ENCODE assay signal across 8 cellular contexts in the genomic region with DNA sequence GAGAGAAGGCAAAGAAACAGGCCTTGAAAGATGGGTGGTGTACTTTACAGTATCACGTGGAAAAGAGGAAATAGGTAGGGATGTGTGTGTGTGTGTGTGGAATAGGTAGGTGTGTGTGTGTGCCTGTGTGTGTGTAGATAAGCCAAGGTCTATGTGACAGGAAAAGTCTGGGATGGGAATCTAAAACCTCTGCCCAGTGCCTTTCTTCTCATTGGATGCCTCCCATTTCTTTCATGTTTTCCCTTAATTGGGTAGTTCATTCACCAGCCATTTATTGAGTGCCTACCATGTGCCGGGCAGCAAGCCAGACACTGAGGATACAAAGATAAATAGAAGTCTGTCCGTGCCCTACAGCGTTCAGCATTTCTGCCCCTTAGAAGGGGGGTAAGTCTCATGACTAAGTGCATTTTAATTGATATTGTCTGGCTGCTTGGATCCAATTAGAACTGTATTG. TPM values are rescaled to one million over a fixed set of nuclear protein-coding genes. Genes with fewer than 3 reads are reported as not detected.
DNase-seq lines count a peak whose midpoint lies in the region; ATAC-seq, FAIRE-seq and TF ChIP-seq lines count a peak whose summit lies in the region.

No MANE protein-coding gene starts in this region.

- no peaks in the 10 kb centered on the region for H3K27me3 ChIP-seq in K562 (ENCODE audit: control insufficient read depth in 2 of 2, insufficient read depth in 2 of 2, low read length in 2 of 2)
- H3K27me3 ChIP-seq in tibial nerve, result no peaks in the 10 kb centered on the region

- H3K79me2 ChIP-seq in K562 (ENCODE audit: control insufficient read depth, insufficient read depth, low read length), result peaks cover 53% of the 10 kb centered on the region

- H4K20me1 ChIP-seq in K562 (replicated peaks; ENCODE audit: control insufficient read depth, insufficient read depth, low read length), result no peaks in the 10 kb centered on the region

- H3K4me2 ChIP-seq in A549 (peak overlapping the region; percentile 96), K562 (ENCODE audit: insufficient read depth, low read length) (peak overlapping the region; percentile 96)

- no peaks in the 10 kb centered on the region for H3K9me1 ChIP-seq in K562 (ENCODE audit: control insufficient read depth, insufficient read depth, low read length)

- H3K4me3 ChIP-seq in A549 (peak overlapping the region; percentile 83), K562 (peak overlapping the region; percentile 84), lower leg skin (ENCODE audit: low read depth, poor library complexity, severe bottlenecking) (peak overlapping the region; percentile 79), tibial nerve (peak overlapping the region; percentile 61 to 72 (median 68))

- TF ChIP-seq RAD21 in A549 (conservative IDR thresholded peaks at IDR 0.05 in 1 of 2, IDR thresholded peaks at IDR 0.05 in 1 of 2), result no peak
- TF ChIP-seq RAD21 in K562 (CRISPR knock-in tag; conservative IDR thresholded peaks at IDR 0.05 in 1 of 2, IDR thresholded peaks at IDR 0.05 in 1 of 2), result no peak

- ATAC-seq in A549 (no peak), K562 (no peak)

- peak overlapping the region; percentile 46 to 83 for H3K9ac ChIP-seq in K562 (ENCODE audit: insufficient read depth in 1 of 2, low read depth in 2 of 2, low read length in 2 of 2)

- 57% methylated on average over 4 of the region's 4 CpGs for WGBS in A549 (ENCODE audit: missing lambda C conversion rate)
- WGBS in K562 (ENCODE audit: insufficient coverage, low coverage, missing lambda C conversion rate), result 9% methylated on average over 4 of the region's 4 CpGs
- 9 to 21% methylated on average over 4 of the region's 4 CpGs for WGBS in lower leg skin, 2 donors
- WGBS in tibial nerve, 2 donors, result 24 to 36% methylated on average over 4 of the region's 4 CpGs

- DNase-seq in A549 (ENCODE audit: low read depth in 1 of 2, low spot score in 1 of 2) (no peak), HUDEP-2 (lab: John Stamatoyannopoulos, UW; ENCODE audit: unreplicated experiment in 76 of 76) (peak in 71 of 76 experiments; percentile 10 to 78 (median 55)), K562 (ENCODE audit: extremely low read depth in 1 of 4, low spot score in 3 of 4) (no peak), lower leg skin (ENCODE audit: low spot score in 2 of 2) (no peak), tibial nerve (ENCODE audit: low spot score in 2 of 2) (no peak), GM03348 (ENCODE audit: low spot score) (no peak), mucosa of gallbladder (ENCODE audit: low spot score) (no peak), AG08396 (ENCODE audit: low spot score) (no peak)

- no peak for TF ChIP-seq POLR2A in A549 (IDR thresholded peaks at IDR 0.05; ENCODE audit: low read length)
- no peak for TF ChIP-seq POLR2A in K562 (conservative IDR thresholded peaks at IDR 0.05)
- TF ChIP-seq POLR2A in lower leg skin (IDR thresholded peaks at IDR 0.05), result no peak
- TF ChIP-seq POLR2A in tibial nerve (IDR thresholded peaks at IDR 0.05), result no peak

- POLR2A ChIA-PET in A549 (lab: Yijun Ruan, JAX) (interaction anchor here (1.6 to 2.3 kb wide), 3 partner anchors 10 to 32 kb away, joined by 4 to 34 read pairs (median 5); partner anchors contain the start of gene SLC27A4), K562 (lab: Yijun Ruan, JAX) (interaction anchor here (0.6 to 2.2 kb wide), 3 partner anchors 11 to 560 kb away, joined by 3 to 11 read pairs (median 9); no protein-coding TSS in a partner anchor)

- CTCF ChIA-PET in A549 (lab: Yijun Ruan, JAX) (interaction anchor here (0.6 to 5.0 kb wide), 5 partner anchors 10 to 76 kb away, joined by 3 to 39 read pairs (median 11); partner anchors contain the start of gene CERCAM), K562 (lab: Yijun Ruan, JAX; ENCODE audit: low intra/inter-chr PET ratio) (no interaction called here)

- H3K9me3 ChIP-seq in A549, result no peaks in the 10 kb centered on the region
- H3K9me3 ChIP-seq in K562 (replicated peaks; ENCODE audit: control insufficient read depth, insufficient read depth, low read depth, low read length), result no peaks in the 10 kb centered on the region
- H3K9me3 ChIP-seq in tibial nerve, result no peaks in the 10 kb centered on the region

- intact Hi-C loops in K562 (cut with micrococcal nuclease), result no loop called here
- intact Hi-C loops in lower leg skin (cut with DNase I; ENCODE audit: low total_unique reads), result no loop called here

- no peak for FAIRE-seq in A549 (lab: Jason Lieb, UNC)
- peak; percentile 29 for FAIRE-seq in K562 (lab: Jason Lieb, UNC)

- H2AFZ ChIP-seq in K562 (ENCODE audit: low read depth, low read length), result no peak overlapping the region

- H3K36me3 ChIP-seq in K562 (ENCODE audit: control insufficient read depth, insufficient read depth, low read length) (peaks cover 27% of the 10 kb centered on the region), tibial nerve (peaks cover 0 to 29% (median 0%) of the 10 kb centered on the region in 3 donors)

- in situ Hi-C loops in K562 (cut with MboI), result loop anchor here (25.0 kb wide), 1 partner anchor 610 kb away; no protein-coding TSS in a partner anchor

- H3K4me1 ChIP-seq in A549, result peaks cover 19% of the 10 kb centered on the region; the same call in 2 of the 3 replicates
- peaks cover 13 to 14% of the 10 kb centered on the region in 2 experiments for H3K4me1 ChIP-seq in K562 (replicated peaks in 1 of 2; ENCODE audit: control insufficient read depth in 2 of 2, insufficient read depth in 2 of 2, low read length in 2 of 2)
- H3K4me1 ChIP-seq in tibial nerve, result peaks cover 0 to 45% (median 16%) of the 10 kb centered on the region in 4 donors

- peak overlapping the region; percentile 89 to 90; a peak in 5 of 6 replicates for H3K27ac ChIP-seq in A549
- H3K27ac ChIP-seq in K562 (ENCODE audit: extremely low read depth, low read depth, low read length), result peak overlapping the region; percentile 75; the same call in 2 of the 3 replicates
- peak overlapping the region in 2 of 4 donors; percentile 90 to 94 for H3K27ac ChIP-seq in tibial nerve

- no peak for TF ChIP-seq EP300 in A549 (IDR thresholded peaks at IDR 0.05)
- no peak for TF ChIP-seq EP300 in K562 (IDR thresholded peaks at IDR 0.05; ENCODE audit: low read length)
- no peak for TF ChIP-seq EP300 in tibial nerve (IDR thresholded peaks at IDR 0.05)

- TF ChIP-seq CTCF in A549 (IDR thresholded peaks at IDR 0.05) (no peak), K562 (IDR thresholded peaks at IDR 0.05 in 2 of 3, conservative IDR thresholded peaks at IDR 0.05 in 1 of 3; ENCODE audit: insufficient read depth in 2 of 3, low read depth in 1 of 3, low read length in 3 of 3) (no peak), lower leg skin (IDR thresholded peaks at IDR 0.05) (no peak), tibial nerve (IDR thresholded peaks at IDR 0.05) (no peak)

- no TSS peak for BruUV-seq in K562 (replicated peaks; lab: Mats Ljungman, UMichigan)

RNA-seq across cellular contexts. Expression of gene URM1, which starts 1.0 kb away (rescaled TPM):
- 43.6 and 61.6 TPM in 2 replicates for polyA plus RNA-seq in A549 (2011; rRNA removed)
- 66.7 and 75.4 TPM in 2 replicates for polyA plus RNA-seq in A549 (2012; cell fraction: cytosol; rRNA removed)
- polyA plus RNA-seq in A549 (2012; cell fraction: nucleus; rRNA removed), result 71.3 and 83.4 TPM in 2 replicates
- 49.5 to 50.6 TPM (median 49.7 TPM) in 3 replicates for polyA plus RNA-seq in A549 (2017; fragmentation: RNase III; extraction: RNeasy Plus Mini Kit Qiagen cat#74134 plus additional on column Dnase treatment)
- polyA minus RNA-seq in A549 (2011; rRNA and poly(A)+ RNA removed), result 43.8 and 52.7 TPM in 2 replicates
- total RNA-seq in K562 (2011; cell fraction: chromatin; rRNA removed; ENCODE audit: low replicate concordance), result 21.1 and 48.4 TPM in 2 replicates
- 27.8 and 30.0 TPM in 2 replicates for total RNA-seq in K562 (2011; cell fraction: nucleolus; rRNA removed)
- 33.7 and 46.3 TPM in 2 replicates for total RNA-seq in K562 (2011; cell fraction: nucleoplasm; rRNA removed)
- 53.3 and 68.0 TPM in 2 replicates for total RNA-seq in K562 (2014; rRNA removed)
- total RNA-seq in K562 (2014; rRNA removed; fragmentation: Illumina TruSeq; extraction: Trizol), result 25.4 and 35.7 TPM in 2 replicates
- total RNA-seq in K562 (2015; rRNA removed; fragmentation: Illumina TruSeq; extraction: Trizol), result 33.7 and 37.3 TPM in 2 replicates
- 82.0 and 83.8 TPM in 2 replicates for total RNA-seq in K562 (2021)
- 57.0 and 74.4 TPM in 2 replicates for polyA plus RNA-seq in K562 (2011; rRNA removed)
- 67.6 and 87.3 TPM in 2 replicates for polyA plus RNA-seq in K562 (2011; cell fraction: cytosol; rRNA removed)
- polyA plus RNA-seq in K562 (2011; cell fraction: nucleus; rRNA removed), result 57.5 and 83.7 TPM in 2 replicates
- 87.7 and 104 TPM in 2 replicates for polyA plus RNA-seq in K562 (2012)
- 88.9 and 90.6 TPM in 2 replicates for polyA plus RNA-seq in K562 (2014; fragmentation: Illumina TruSeq; extraction: Trizol)
- polyA plus RNA-seq in K562 (2014; fragmentation: Nextera tagmentation; extraction: Ambion mirVana), result 10 to 100 TPM; 10.1 to 24.7 TPM
- 72.1 and 81.3 TPM in 2 replicates for polyA plus RNA-seq in K562 (2014; rRNA removed)
- polyA minus RNA-seq in K562 (2011; rRNA and poly(A)+ RNA removed), result 19.9 and 27.1 TPM in 2 replicates
- 25.8 and 28.1 TPM in 2 replicates for polyA minus RNA-seq in K562 (2011; cell fraction: cytosol; rRNA and poly(A)+ RNA removed)
- polyA minus RNA-seq in K562 (2011; cell fraction: nucleus; rRNA and poly(A)+ RNA removed), result 8.9 and 11.1 TPM in 2 replicates
- 10 to 100 TPM; 24.3 to 37.7 (median 31.1) TPM for total RNA-seq in lower leg skin
- 10 to 100 TPM; 18.1 to 25.5 (median 23.2) TPM for total RNA-seq in tibial nerve
- 53.1 TPM for total RNA-seq in mucosa of gallbladder

RNA-seq across cellular contexts. Expression of gene SLC27A4, which starts 31.9 kb away (rescaled TPM):
- polyA plus RNA-seq in A549 (2011; rRNA removed) (14.5 and 14.9 TPM in 2 replicates), A549 (2017; fragmentation: RNase III; extraction: RNeasy Plus Mini Kit Qiagen cat#74134 plus additional on column Dnase treatment) (26.1 to 27.0 TPM (median 26.4 TPM) in 3 replicates), K562 (2011; rRNA removed) (7.9 and 9.1 TPM in 2 replicates), K562 (2014; fragmentation: Illumina TruSeq; extraction: Trizol) (16.1 and 22.7 TPM in 2 replicates), K562 (2014; fragmentation: Nextera tagmentation; extraction: Ambion mirVana) (under 1 TPM; 0.25 to 0.92 TPM), K562 (2014; rRNA removed) (16.0 and 18.1 TPM in 2 replicates)
- polyA plus RNA-seq in A549 (2012; cell fraction: cytosol; rRNA removed), result 26.6 and 34.7 TPM in 2 replicates
- polyA plus RNA-seq in A549 (2012; cell fraction: nucleus; rRNA removed), result 47.8 and 63.4 TPM in 2 replicates
- polyA minus RNA-seq in A549 (2011; rRNA and poly(A)+ RNA removed), result 33.1 and 34.8 TPM in 2 replicates
- total RNA-seq in K562 (2011; cell fraction: chromatin; rRNA removed; ENCODE audit: low replicate concordance), result 17.5 and 64.2 TPM in 2 replicates
- total RNA-seq in K562 (2011; cell fraction: nucleolus; rRNA removed), result 92.4 and 92.8 TPM in 2 replicates
- total RNA-seq in K562 (2011; cell fraction: nucleoplasm; rRNA removed), result 47.7 and 49.9 TPM in 2 replicates
- total RNA-seq in K562 (2014; rRNA removed) (22.6 and 36.7 TPM in 2 replicates), K562 (2014; rRNA removed; fragmentation: Illumina TruSeq; extraction: Trizol) (6.1 and 8.1 TPM in 2 replicates), K562 (2015; rRNA removed; fragmentation: Illumina TruSeq; extraction: Trizol) (14.0 TPM in 2 replicates), K562 (2021) (31.6 and 35.7 TPM in 2 replicates), lower leg skin (100 to 1,000 TPM in 1 of 4 donors, 10 to 100 TPM in 3; 64.7 to 105 (median 73.3) TPM), tibial nerve (10 to 100 TPM; 13.5 to 33.3 (median 18.0) TPM), mucosa of gallbladder (50.4 TPM)
- polyA plus RNA-seq in K562 (2011; cell fraction: cytosol; rRNA removed), result 7.6 and 19.7 TPM in 2 replicates
- 19.2 and 31.8 TPM in 2 replicates for polyA plus RNA-seq in K562 (2011; cell fraction: nucleus; rRNA removed)
- 16.1 and 21.6 TPM in 2 replicates for polyA plus RNA-seq in K562 (2012)
- polyA minus RNA-seq in K562 (2011; rRNA and poly(A)+ RNA removed), result 6.0 and 10.4 TPM in 2 replicates
- 14.8 and 16.7 TPM in 2 replicates for polyA minus RNA-seq in K562 (2011; cell fraction: cytosol; rRNA and poly(A)+ RNA removed)
- 8.0 and 9.6 TPM in 2 replicates for polyA minus RNA-seq in K562 (2011; cell fraction: nucleus; rRNA and poly(A)+ RNA removed)

RNA-seq across cellular contexts. Expression of gene CERCAM, which starts 48.4 kb away (rescaled TPM):
- polyA plus RNA-seq in A549 (2011; rRNA removed) (16.5 and 16.6 TPM in 2 replicates), A549 (2017; fragmentation: RNase III; extraction: RNeasy Plus Mini Kit Qiagen cat#74134 plus additional on column Dnase treatment) (26.1 to 33.3 TPM (median 28.5 TPM) in 3 replicates), K562 (2011; rRNA removed) (18.8 and 39.4 TPM in 2 replicates), K562 (2014; fragmentation: Illumina TruSeq; extraction: Trizol) (10.5 and 14.0 TPM in 2 replicates), K562 (2014; fragmentation: Nextera tagmentation; extraction: Ambion mirVana) (1 to 10 TPM in 1 of 2 experiments, under 1 TPM in 1; 0.75 to 1.3 TPM), K562 (2014; rRNA removed) (21.9 and 26.4 TPM in 2 replicates)
- polyA plus RNA-seq in A549 (2012; cell fraction: cytosol; rRNA removed), result 40.4 and 54.7 TPM in 2 replicates
- 77.9 and 93.5 TPM in 2 replicates for polyA plus RNA-seq in A549 (2012; cell fraction: nucleus; rRNA removed)
- 20.1 and 20.5 TPM in 2 replicates for polyA minus RNA-seq in A549 (2011; rRNA and poly(A)+ RNA removed)
- 27.2 and 83.8 TPM in 2 replicates for total RNA-seq in K562 (2011; cell fraction: chromatin; rRNA removed; ENCODE audit: low replicate concordance)
- total RNA-seq in K562 (2011; cell fraction: nucleolus; rRNA removed), result 70.3 and 82.2 TPM in 2 replicates
- 35.6 and 47.3 TPM in 2 replicates for total RNA-seq in K562 (2011; cell fraction: nucleoplasm; rRNA removed)
- total RNA-seq in K562 (2014; rRNA removed) (18.0 and 20.6 TPM in 2 replicates), K562 (2014; rRNA removed; fragmentation: Illumina TruSeq; extraction: Trizol) (4.2 and 5.0 TPM in 2 replicates), K562 (2015; rRNA removed; fragmentation: Illumina TruSeq; extraction: Trizol) (18.3 and 19.0 TPM in 2 replicates), K562 (2021) (22.2 and 24.0 TPM in 2 replicates), lower leg skin (10 to 100 TPM in 1 of 4 donors, 1 to 10 TPM in 3; 5.6 to 21.3 (median 7.3) TPM), tibial nerve (10 to 100 TPM; 23.7 to 48.2 (median 31.6) TPM), mucosa of gallbladder (23.7 TPM)
- 55.2 and 92.4 TPM in 2 replicates for polyA plus RNA-seq in K562 (2011; cell fraction: cytosol; rRNA removed)
- 56.0 and 58.6 TPM in 2 replicates for polyA plus RNA-seq in K562 (2011; cell fraction: nucleus; rRNA removed)
- polyA plus RNA-seq in K562 (2012), result 25.6 and 35.2 TPM in 2 replicates
- 10.7 and 11.9 TPM in 2 replicates for polyA minus RNA-seq in K562 (2011; rRNA and poly(A)+ RNA removed)
- polyA minus RNA-seq in K562 (2011; cell fraction: cytosol; rRNA and poly(A)+ RNA removed), result 15.5 and 37.0 TPM in 2 replicates
- polyA minus RNA-seq in K562 (2011; cell fraction: nucleus; rRNA and poly(A)+ RNA removed), result 16.7 and 23.5 TPM in 2 replicates

RNA-seq across cellular contexts. Expression of gene COQ4, which starts 49.6 kb away (rescaled TPM):
- polyA plus RNA-seq in A549 (2011; rRNA removed) (32.5 and 38.0 TPM in 2 replicates), A549 (2017; fragmentation: RNase III; extraction: RNeasy Plus Mini Kit Qiagen cat#74134 plus additional on column Dnase treatment) (41.3 to 42.8 TPM (median 42.4 TPM) in 3 replicates), K562 (2011; rRNA removed) (113 and 117 TPM in 2 replicates), K562 (2014; fragmentation: Illumina TruSeq; extraction: Trizol) (58.3 and 90.4 TPM in 2 replicates), K562 (2014; fragmentation: Nextera tagmentation; extraction: Ambion mirVana) (10 to 100 TPM in 1 of 2 experiments, 1 to 10 TPM in 1; 9.1 to 11.3 TPM), K562 (2014; rRNA removed) (135 and 140 TPM in 2 replicates)
- 67.0 and 71.6 TPM in 2 replicates for polyA plus RNA-seq in A549 (2012; cell fraction: cytosol; rRNA removed)
- polyA plus RNA-seq in A549 (2012; cell fraction: nucleus; rRNA removed), result 134 and 137 TPM in 2 replicates
- polyA minus RNA-seq in A549 (2011; rRNA and poly(A)+ RNA removed), result 29.5 and 34.7 TPM in 2 replicates
- 241 and 561 TPM in 2 replicates for total RNA-seq in K562 (2011; cell fraction: chromatin; rRNA removed; ENCODE audit: low replicate concordance)
- total RNA-seq in K562 (2011; cell fraction: nucleolus; rRNA removed), result 334 and 386 TPM in 2 replicates
- 352 and 440 TPM in 2 replicates for total RNA-seq in K562 (2011; cell fraction: nucleoplasm; rRNA removed)
- total RNA-seq in K562 (2014; rRNA removed) (104 and 150 TPM in 2 replicates), K562 (2014; rRNA removed; fragmentation: Illumina TruSeq; extraction: Trizol) (44.3 and 48.5 TPM in 2 replicates), K562 (2015; rRNA removed; fragmentation: Illumina TruSeq; extraction: Trizol) (66.2 and 67.2 TPM in 2 replicates), K562 (2021) (102 and 107 TPM in 2 replicates), lower leg skin (100 to 1,000 TPM in 2 of 4 donors, 10 to 100 TPM in 2; 80.4 to 120 (median 99.4) TPM), tibial nerve (10 to 100 TPM; 50.5 to 71.7 (median 65.5) TPM), mucosa of gallbladder (54.8 TPM)
- polyA plus RNA-seq in K562 (2011; cell fraction: cytosol; rRNA removed), result 145 and 208 TPM in 2 replicates
- 338 and 468 TPM in 2 replicates for polyA plus RNA-seq in K562 (2011; cell fraction: nucleus; rRNA removed)
- 113 and 151 TPM in 2 replicates for polyA plus RNA-seq in K562 (2012)
- 65.9 and 102 TPM in 2 replicates for polyA minus RNA-seq in K562 (2011; rRNA and poly(A)+ RNA removed)
- 42.5 and 67.8 TPM in 2 replicates for polyA minus RNA-seq in K562 (2011; cell fraction: cytosol; rRNA and poly(A)+ RNA removed)
- polyA minus RNA-seq in K562 (2011; cell fraction: nucleus; rRNA and poly(A)+ RNA removed), result 110 and 139 TPM in 2 replicates

RNA-seq across cellular contexts. Expression of gene TRUB2, which starts 50.0 kb away (rescaled TPM):
- polyA plus RNA-seq in A549 (2011; rRNA removed), result 29.0 and 43.4 TPM in 2 replicates
- 24.6 and 35.4 TPM in 2 replicates for polyA plus RNA-seq in A549 (2012; cell fraction: cytosol; rRNA removed)
- 24.0 and 24.5 TPM in 2 replicates for polyA plus RNA-seq in A549 (2012; cell fraction: nucleus; rRNA removed)
- polyA plus RNA-seq in A549 (2017; fragmentation: RNase III; extraction: RNeasy Plus Mini Kit Qiagen cat#74134 plus additional on column Dnase treatment), result 35.3 to 39.0 TPM (median 38.7 TPM) in 3 replicates
- polyA minus RNA-seq in A549 (2011; rRNA and poly(A)+ RNA removed), result 49.5 and 60.3 TPM in 2 replicates
- total RNA-seq in K562 (2011; cell fraction: chromatin; rRNA removed; ENCODE audit: low replicate concordance), result 35.5 and 103 TPM in 2 replicates
- total RNA-seq in K562 (2011; cell fraction: nucleolus; rRNA removed), result 64.2 and 80.4 TPM in 2 replicates
- 48.8 and 49.1 TPM in 2 replicates for total RNA-seq in K562 (2011; cell fraction: nucleoplasm; rRNA removed)
- 46.0 and 90.9 TPM in 2 replicates for total RNA-seq in K562 (2014; rRNA removed)
- 43.0 and 63.0 TPM in 2 replicates for total RNA-seq in K562 (2014; rRNA removed; fragmentation: Illumina TruSeq; extraction: Trizol)
- 72.7 and 74.7 TPM in 2 replicates for total RNA-seq in K562 (2015; rRNA removed; fragmentation: Illumina TruSeq; extraction: Trizol)
- 91.3 and 104 TPM in 2 replicates for total RNA-seq in K562 (2021)
- polyA plus RNA-seq in K562 (2011; rRNA removed), result 64.4 and 79.2 TPM in 2 replicates
- polyA plus RNA-seq in K562 (2011; cell fraction: cytosol; rRNA removed), result 56.0 and 75.1 TPM in 2 replicates
- 31.6 and 47.8 TPM in 2 replicates for polyA plus RNA-seq in K562 (2011; cell fraction: nucleus; rRNA removed)
- polyA plus RNA-seq in K562 (2012), result 64.7 and 97.4 TPM in 2 replicates
- 110 and 117 TPM in 2 replicates for polyA plus RNA-seq in K562 (2014; fragmentation: Illumina TruSeq; extraction: Trizol)
- 10 to 100 TPM in 1 of 2 experiments, 1 to 10 TPM in 1; 9.3 to 24.2 TPM for polyA plus RNA-seq in K562 (2014; fragmentation: Nextera tagmentation; extraction: Ambion mirVana)
- 56.7 and 89.1 TPM in 2 replicates for polyA plus RNA-seq in K562 (2014; rRNA removed)
- 43.1 and 50.2 TPM in 2 replicates for polyA minus RNA-seq in K562 (2011; rRNA and poly(A)+ RNA removed)
- 49.8 and 67.6 TPM in 2 replicates for polyA minus RNA-seq in K562 (2011; cell fraction: cytosol; rRNA and poly(A)+ RNA removed)
- 19.1 and 26.8 TPM in 2 replicates for polyA minus RNA-seq in K562 (2011; cell fraction: nucleus; rRNA and poly(A)+ RNA removed)
- total RNA-seq in lower leg skin, result 10 to 100 TPM; 10.8 to 13.9 (median 11.5) TPM
- 10 to 100 TPM in 1 of 4 donors, 1 to 10 TPM in 3; 7.2 to 18.3 (median 9.2) TPM for total RNA-seq in tibial nerve
- 21.8 TPM for total RNA-seq in mucosa of gallbladder

Comparison
In these comparisons a context has a peak if more than half of its experiments do, and no peak if none do; other contexts are left out.
1. DNase-seq: peak in HUDEP-2 (71 of 76); none in A549 (0 of 2), K562 (0 of 4), lower leg skin (0 of 2), tibial nerve (0 of 2), GM03348 (single experiment), mucosa of gallbladder (single experiment) and AG08396 (single experiment).
2. Peak in every context shown above with its lines, with median percentiles within 50 percentile points of each other: H3K4me3 ChIP-seq.